In the genomic region with DNA sequence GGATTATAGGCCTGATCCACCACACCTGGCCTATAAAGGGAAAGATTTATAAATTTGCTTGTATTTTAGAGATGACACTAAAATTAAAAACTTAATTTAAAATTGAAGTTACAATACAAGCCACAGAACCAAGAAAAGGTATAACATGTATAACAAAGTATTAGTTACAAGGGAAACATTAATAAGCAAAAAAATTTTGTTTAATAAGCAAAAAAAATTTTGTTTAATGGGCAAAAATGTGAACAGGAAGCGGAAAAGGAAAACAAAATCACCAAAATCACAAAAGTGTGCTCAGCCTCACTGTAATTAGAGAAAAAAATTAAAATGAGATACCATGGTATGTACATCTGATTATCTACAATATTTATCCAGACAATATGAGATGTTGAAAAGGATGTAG, we compare ENCODE assay signal across 18 cellular contexts.
"Had no signal": no experiment of that assay in that cellular context is flagged by ENCODE, and none has a peak within 500 bp of the region (broad histone marks: within the 10 kb centered on the region; RNA-seq: fewer than 3 reads in every experiment).

No MANE protein-coding gene starts in this region.

- H3K36me3 ChIP-seq: cardiac muscle cell, esophagus squamous epithelium, left ventricle myocardium inferior, neural progenitor cell, thoracic aorta, upper lobe of right lung had no signal

- H3K27me3 Mint-ChIP-seq: activated naive CD8-positive, alpha-beta T cell treated with anti-CD3 and anti-CD28 coated beads, Interleukin-2, amount 10 ng/mL, durations not matched to agents 7 days and 5 days; effector memory CD8-positive, alpha-beta T cell had no signal

- DNase-seq: activated CD4-positive, CD25-positive, alpha-beta regulatory T cell treated with anti-CD3 and anti-CD28 coated beads, Interleukin-2, amount 50 U/mL, for 72 hours; activated naive CD8-positive, alpha-beta T cell treated with anti-CD3 and anti-CD28 coated beads, Interleukin-2, amount 10 ng/mL, durations not matched to agents 7 days and 5 days; amygdala; effector memory CD8-positive, alpha-beta T cell; esophagus squamous epithelium; immature natural killer cell; kidney glomerular epithelial cell; left ventricle myocardium inferior; mammary epithelial cell; psoas muscle; right cardiac atrium; stimulated activated CD4-positive, alpha-beta T cell treated with anti-CD3 and anti-CD28 coated beads, Interleukin-4, amount 100 ng/mL, for 1 hour; upper lobe of right lung had no signal

- H3K27ac Mint-ChIP-seq: effector memory CD8-positive, alpha-beta T cell; immature natural killer cell; neural progenitor cell had no signal

- H3K36me3 Mint-ChIP-seq: immature natural killer cell, neural progenitor cell had no signal

- H3K4me1 ChIP-seq: left ventricle myocardium inferior, neural progenitor cell, psoas muscle had no signal

- H3K27ac ChIP-seq: cardiac muscle cell, esophagus squamous epithelium, left ventricle myocardium inferior, neural progenitor cell, psoas muscle, thoracic aorta, upper lobe of right lung, VCaP had no signal

- ATAC-seq: effector memory CD8-positive, alpha-beta T cell; psoas muscle; right cardiac atrium; upper lobe of right lung had no signal

- H3K9me3 Mint-ChIP-seq: effector memory CD8-positive, alpha-beta T cell; immature natural killer cell; neural progenitor cell had no signal

- H3K9me3 ChIP-seq: esophagus squamous epithelium, left ventricle myocardium inferior, psoas muscle, thoracic aorta, upper lobe of right lung had no signal

- H3K27me3 ChIP-seq: esophagus squamous epithelium, neural progenitor cell, upper lobe of right lung had no signal

- H3K9ac ChIP-seq: neural progenitor cell had no signal

- H3K4me3 ChIP-seq: cardiac muscle cell, esophagus squamous epithelium, left ventricle myocardium inferior, neural progenitor cell, psoas muscle, smooth muscle cell, thoracic aorta, upper lobe of right lung had no signal

- H3K4me3 Mint-ChIP-seq: activated naive CD8-positive, alpha-beta T cell treated with anti-CD3 and anti-CD28 coated beads, Interleukin-2, amount 10 ng/mL, durations not matched to agents 7 days and 5 days; effector memory CD8-positive, alpha-beta T cell; immature natural killer cell; neural progenitor cell had no signal
